In genomic region chr17:49431743-49432142, GRCh38 we compare ENCODE assay signal across 12 cellular contexts. TPM values are rescaled to one million over a fixed set of nuclear protein-coding genes. Genes with fewer than 3 reads are reported as not detected.
DNase-seq lines count a peak whose midpoint lies in the region; TF ChIP-seq lines count a peak whose summit lies in the region.
"Had no signal": no experiment of that assay in that cellular context is flagged by ENCODE, and none has a peak within 500 bp of the region (broad histone marks: within the 10 kb centered on the region; RNA-seq: fewer than 3 reads in every experiment).

No MANE protein-coding gene starts in this region.

- H3K9me3 Mint-ChIP-seq in neural crest cell, result no peaks in the 10 kb centered on the region
- H3K9me3 Mint-ChIP-seq: CD8-positive, alpha-beta memory T cell had no signal

- peaks cover 7% of the 10 kb centered on the region for H3K27me3 Mint-ChIP-seq in neural crest cell (ENCODE audit: low read depth)

- CTCF ChIA-PET in HEK293T (lab: Yijun Ruan, JAX), result interaction anchor here (1.5 kb wide), 1 partner anchor 125 kb away, joined by 5 read pairs; no protein-coding TSS in a partner anchor

- POLR2A ChIA-PET in HEK293T (lab: Yijun Ruan, JAX), result no interaction called here

- no peak overlapping the region for H3K4me3 Mint-ChIP-seq in neural crest cell
- H3K4me3 Mint-ChIP-seq: CD4-positive, CD25-positive, alpha-beta regulatory T cell; CD8-positive, alpha-beta memory T cell had no signal

- H3K27ac Mint-ChIP-seq in neural crest cell (ENCODE audit: unreplicated experiment), result peak overlapping the region; percentile 43
- H3K27ac Mint-ChIP-seq: CD4-positive, CD25-positive, alpha-beta regulatory T cell; CD8-positive, alpha-beta memory T cell had no signal

- no peak overlapping the region for H3K27ac ChIP-seq in coronary artery
- H3K27ac ChIP-seq: 22Rv1 had no signal

- no peaks in the 10 kb centered on the region for H3K36me3 Mint-ChIP-seq in neural crest cell (ENCODE audit: low read depth)
- H3K36me3 Mint-ChIP-seq: CD4-positive, CD25-positive, alpha-beta regulatory T cell; CD8-positive, alpha-beta memory T cell had no signal

- H3K4me3 ChIP-seq in coronary artery, result no peak overlapping the region
- H3K4me3 ChIP-seq: HAP-1 had no signal

- DNase-seq in activated CD8-positive, alpha-beta memory T cell treated with anti-CD3 and anti-CD28 coated beads for 24 hours, result peak; percentile 40
- DNase-seq in activated CD8-positive, alpha-beta memory T cell treated with anti-CD3 and anti-CD28 coated beads, Interleukin-2, amount 50 U/mL, for 4 hours, result no peak
- DNase-seq in coronary artery (ENCODE audit: low spot score) (peak; percentile 36), neural crest cell (ENCODE audit: low read depth, low spot score) (no peak), HEK293T (ENCODE audit: extremely low spot score) (no peak), 8988T (no peak)
- no peak for DNase-seq in stimulated activated naive CD4-positive, alpha-beta T cell treated with Interleukin-2 at 50 U/mL for 16 hours (lab: John Stamatoyannopoulos, UW)
- DNase-seq: C1 segment of cervical spinal cord; CD4-positive, CD25-positive, alpha-beta regulatory T cell; CD8-positive, alpha-beta memory T cell had no signal

- H3K4me1 Mint-ChIP-seq in neural crest cell, result peaks cover 26% of the 10 kb centered on the region
- H3K4me1 Mint-ChIP-seq: CD4-positive, CD25-positive, alpha-beta regulatory T cell; CD8-positive, alpha-beta memory T cell had no signal

- no peak for TF ChIP-seq CTCF in coronary artery (IDR thresholded peaks at IDR 0.05)
- no peak for TF ChIP-seq CTCF in neural crest cell (conservative IDR thresholded peaks at IDR 0.05)

TF ChIP-seq in HEK293T, 16 proteins besides CTCF, POLR2A, EP300 and RAD21:
- TF ChIP-seq FOXK2 (IDR thresholded peaks at IDR 0.05) (no peak), TARDBP (IDR thresholded peaks at IDR 0.05) (no peak), NFRKB (IDR thresholded peaks at IDR 0.05) (no peak), LEF1 (IDR thresholded peaks at IDR 0.05; ENCODE audit: borderline replicate concordance) (no peak), ARNT (IDR thresholded peaks at IDR 0.05) (no peak)
TF ChIP-seq in HEK293T: peak in this region for 0.

RNA-seq across cellular contexts. Expression of gene PHB1, which starts 17.1 kb away (rescaled TPM):
- total RNA-seq in neural crest cell, result 248 and 256 TPM in 2 replicates

Comparison
In these comparisons a context has a peak if more than half of its experiments do, and no peak if none do; other contexts are left out.
1. DNase-seq: peak in activated CD8-positive, alpha-beta memory T cell treated with anti-CD3 and anti-CD28 coated beads for 24 hours (single experiment) and coronary artery (single experiment); none in activated CD8-positive, alpha-beta memory T cell treated with anti-CD3 and anti-CD28 coated beads, Interleukin-2, amount 50 U/mL, for 4 hours (single experiment), neural crest cell (single experiment), HEK293T (single experiment), 8988T (single experiment) and stimulated activated naive CD4-positive, alpha-beta T cell treated with Interleukin-2 at 50 U/mL for 16 hours (single experiment).